ENCODE assay signal across 19 cellular contexts in genomic region chrX:75781618-75782017, GRCh38. TPM values are rescaled to one million over a fixed set of nuclear protein-coding genes. Genes with fewer than 3 reads are reported as not detected.
DNase-seq lines count a peak whose midpoint lies in the region; ATAC-seq and TF ChIP-seq lines count a peak whose summit lies in the region.
"Had no signal": no experiment of that assay in that cellular context is flagged by ENCODE, and none has a peak within 500 bp of the region (broad histone marks: within the 10 kb centered on the region; RNA-seq: fewer than 3 reads in every experiment).

No MANE protein-coding gene starts in this region.

- peak; percentile 3 for DNase-seq in HT-29 (ENCODE audit: low spot score)
- peak; percentile 49 for DNase-seq in NCI-H748 treated with DMSO at 0.1 percent for 48 hours (lab: John Stamatoyannopoulos, UW)
- peak; percentile 51 for DNase-seq in left cardiac atrium
- DNase-seq in pons (ENCODE audit: low spot score), result peak; percentile 38
- DNase-seq in effector memory CD4-positive, alpha-beta T cell, result no peak
- no peak for DNase-seq in colonic mucosa
- DNase-seq: activated CD4-positive, alpha-beta T cell treated with anti-CD3 and anti-CD28 coated beads for 1 hour; activated effector memory CD4-positive, alpha-beta T cell treated with anti-CD3 and anti-CD28 coated beads, Interleukin-2, amount 50 U/mL, for 16 hours; DMS153; SHP77 had no signal

- no peak for TF ChIP-seq CTCF in colonic mucosa (IDR thresholded peaks at IDR 0.05)

- H3K27ac ChIP-seq in effector memory CD4-positive, alpha-beta T cell (ENCODE audit: insufficient read depth, low read length, poor library complexity, severe bottlenecking), result no peak overlapping the region
- no peak overlapping the region for H3K27ac ChIP-seq in colonic mucosa
- H3K27ac ChIP-seq: BLaER1, esophagus muscularis mucosa had no signal

- H3K9ac ChIP-seq in colonic mucosa (ENCODE audit: low read depth in 2 of 2, low read length in 2 of 2), result no peak overlapping the region
- H3K9ac ChIP-seq: BLaER1 had no signal

- ATAC-seq in left cardiac atrium, result peak; percentile 38 to 77
- no peak for ATAC-seq in GM21423 (IDR thresholded peaks at IDR 0.05; ENCODE audit: unreplicated experiment)
- ATAC-seq: HepG2; stimulated activated effector memory CD8-positive, alpha-beta T cell treated with anti-CD3 and anti-CD28 coated beads, Interleukin-12 subunit alpha, Interleukin-12 subunit beta, amount 100 ng/mL, for 72 hours had no signal

- no peaks in the 10 kb centered on the region for H3K9me3 ChIP-seq in effector memory CD4-positive, alpha-beta T cell (ENCODE audit: control insufficient read depth, low read length)
- no peaks in the 10 kb centered on the region for H3K9me3 ChIP-seq in colonic mucosa
- H3K9me3 ChIP-seq: BLaER1, esophagus muscularis mucosa had no signal

- no peak overlapping the region for H3K4me3 ChIP-seq in effector memory CD4-positive, alpha-beta T cell (ENCODE audit: insufficient read depth, low read depth, low read length, poor library complexity, severe bottlenecking)
- no peak overlapping the region for H3K4me3 ChIP-seq in colonic mucosa
- H3K4me3 ChIP-seq: BLaER1, esophagus muscularis mucosa had no signal

- intact Hi-C loops in left cardiac atrium (cut with DNase I), result no loop called here
- intact Hi-C loops in colonic mucosa (cut with DNase I), result no loop called here

- H3K4me1 ChIP-seq in effector memory CD4-positive, alpha-beta T cell (ENCODE audit: control insufficient read depth, insufficient read depth, low read length, poor library complexity, severe bottlenecking), result no peaks in the 10 kb centered on the region
- H3K4me1 ChIP-seq in colonic mucosa, result no peaks in the 10 kb centered on the region
- H3K4me1 ChIP-seq: BLaER1, esophagus muscularis mucosa had no signal

- H3K36me3 ChIP-seq in effector memory CD4-positive, alpha-beta T cell (ENCODE audit: control insufficient read depth, insufficient read depth, low read length), result no peaks in the 10 kb centered on the region
- H3K36me3 ChIP-seq in colonic mucosa, result no peaks in the 10 kb centered on the region
- H3K36me3 ChIP-seq: BLaER1, esophagus muscularis mucosa had no signal

- no peaks in the 10 kb centered on the region for H3K27me3 ChIP-seq in effector memory CD4-positive, alpha-beta T cell (replicated peaks; ENCODE audit: control insufficient read depth, insufficient read depth, low read length, poor library complexity, severe bottlenecking)
- no peaks in the 10 kb centered on the region for H3K27me3 ChIP-seq in colonic mucosa
- H3K27me3 ChIP-seq: esophagus muscularis mucosa had no signal

RNA-seq across cellular contexts. Expression of gene MAGEE2, which starts 3.4 kb away (rescaled TPM):
- total RNA-seq in HT-29 (2014; rRNA removed; shearing (Covaris generic)), result not detected in 2 replicates
- under 1 TPM in 1 of 2 donors, not detected in 1; 0.12 TPM for total RNA-seq in left cardiac atrium
- under 1 TPM; 0.10 to 0.21 TPM for total RNA-seq in colonic mucosa
- total RNA-seq: dermis microvascular lymphatic vessel endothelial cell; esophagus muscularis mucosa; HepG2; mononuclear cell; osteoblast; T-helper 2 cell treated with Interferon-gamma antibody and Interleukin-4, amounts not matched to agents 100 ng/mL and 5 ng/mL, for 36 hours had no signal

Comparison
In these comparisons a context has a peak if more than half of its experiments do, and no peak if none do; other contexts are left out.
1. DNase-seq: peak in HT-29 (single experiment), NCI-H748 treated with DMSO at 0.1 percent for 48 hours (single experiment), left cardiac atrium (single experiment) and pons (single experiment); none in effector memory CD4-positive, alpha-beta T cell (0 of 3) and colonic mucosa (single experiment).